ENCODE assay signal across 9 cellular contexts in the genomic region with DNA sequence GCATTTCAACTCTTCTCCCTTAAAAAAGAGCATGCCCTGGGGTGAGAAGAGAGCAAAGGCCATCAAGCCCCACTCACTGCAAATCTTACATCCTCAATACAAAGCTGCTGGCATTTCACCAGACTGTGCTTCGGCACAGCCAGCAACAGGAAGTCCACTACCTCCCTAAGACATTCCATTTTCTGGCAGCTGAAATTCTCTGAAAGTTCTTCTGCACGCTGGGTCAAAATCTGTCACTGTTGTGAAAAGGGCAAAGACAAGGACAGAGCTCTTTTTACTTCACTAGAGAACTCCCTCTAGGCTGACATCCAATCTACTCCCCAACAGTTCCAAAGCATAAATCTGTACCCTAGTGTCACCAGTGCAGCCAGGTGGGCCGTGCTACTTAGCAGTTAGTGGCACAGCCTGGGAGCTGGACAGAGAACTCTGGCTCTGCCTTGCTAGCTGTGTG. TPM values are rescaled to one million over a fixed set of nuclear protein-coding genes. Genes with fewer than 3 reads are reported as not detected.
A peak's percentile ranks its signal among the peaks of the same experiment; 100 is the strongest.
DNase-seq lines count a peak whose midpoint lies in the region; ATAC-seq and TF ChIP-seq lines count a peak whose summit lies in the region.
"Had no signal": no experiment of that assay in that cellular context is flagged by ENCODE, and none has a peak within 500 bp of the region (broad histone marks: within the 10 kb centered on the region; RNA-seq: fewer than 3 reads in every experiment).

No MANE protein-coding gene starts in this region.

- H3K9me3 Mint-ChIP-seq in activated naive CD8-positive, alpha-beta T cell treated with anti-CD3 and anti-CD28 coated beads for 36 hours: no peaks in the 10 kb centered on the region

- no peak overlapping the region for H3K4me3 Mint-ChIP-seq in activated naive CD8-positive, alpha-beta T cell treated with anti-CD3 and anti-CD28 coated beads for 36 hours

- H3K27me3 ChIP-seq in left ventricle myocardium inferior (ENCODE audit: low read depth): no peaks in the 10 kb centered on the region
- H3K27me3 ChIP-seq in spleen (replicated peaks in 1 of 7): no peaks in the 10 kb centered on the region

- intact Hi-C loops in left ventricle myocardium inferior (cut with micrococcal nuclease) (no loop called here), spleen (cut with DNase I; ENCODE audit: low total_unique reads) (loop anchor here (10.0 kb wide), 1 partner anchor 140 kb away; no protein-coding TSS in a partner anchor)

- no peak for TF ChIP-seq CTCF in left ventricle myocardium inferior (IDR thresholded peaks at IDR 0.05; ENCODE audit: borderline replicate concordance)
- TF ChIP-seq CTCF in spleen (IDR thresholded peaks at IDR 0.05 in 8 of 11, conservative IDR thresholded peaks at IDR 0.05 in 3 of 11): no peak

- H3K9me3 ChIP-seq in left ventricle myocardium inferior (replicated peaks) (no peaks in the 10 kb centered on the region), spleen (no peaks in the 10 kb centered on the region)

- WGBS in spleen, 5 donors: 39 to 50% (median 44%) methylated on average over 3 of the region's 3 CpGs

- H3K36me3 Mint-ChIP-seq in activated naive CD8-positive, alpha-beta T cell treated with anti-CD3 and anti-CD28 coated beads for 36 hours: peaks cover 23% of the 10 kb centered on the region

- H3K27ac Mint-ChIP-seq in activated naive CD8-positive, alpha-beta T cell treated with anti-CD3 and anti-CD28 coated beads for 36 hours: peak overlapping the region; percentile 1

- ATAC-seq in GM18868 (IDR thresholded peaks at IDR 0.05; ENCODE audit: unreplicated experiment) (peak; percentile 38), HG03108 (IDR thresholded peaks at IDR 0.05; ENCODE audit: unreplicated experiment) (no peak), HG02571 (IDR thresholded peaks at IDR 0.05; ENCODE audit: unreplicated experiment) (no peak)

- DNase-seq in activated naive CD8-positive, alpha-beta T cell treated with anti-CD3 and anti-CD28 coated beads for 36 hours: no peak
- DNase-seq in left ventricle myocardium inferior: no peak
- DNase-seq in spleen: no peak
- DNase-seq in DMS53 (lab: John Stamatoyannopoulos, UW): no peak
- no peak for DNase-seq in DMS153 treated with DMSO at 0.1 percent for 48 hours (lab: John Stamatoyannopoulos, UW; ENCODE audit: unreplicated experiment)
- DNase-seq: NCI-H446 treated with DMSO at 0.1 percent for 48 hours had no signal

- peaks cover 43% of the 10 kb centered on the region for H3K4me1 Mint-ChIP-seq in activated naive CD8-positive, alpha-beta T cell treated with anti-CD3 and anti-CD28 coated beads for 36 hours

- no peaks in the 10 kb centered on the region for H3K27me3 Mint-ChIP-seq in activated naive CD8-positive, alpha-beta T cell treated with anti-CD3 and anti-CD28 coated beads for 36 hours

- TF ChIP-seq POLR2A in spleen (IDR thresholded peaks at IDR 0.05): no peak

- peak overlapping the region; percentile 73 for H3K27ac ChIP-seq in left ventricle myocardium inferior (replicated peaks)
- peak overlapping the region in 7 of 8 donors; percentile 30 to 78 (median 64) for H3K27ac ChIP-seq in spleen

- H3K4me3 ChIP-seq in left ventricle myocardium inferior (peak overlapping the region; percentile 24), spleen (peak overlapping the region in 2 of 8 donors; percentile 15 to 36)

- peaks cover 16% of the 10 kb centered on the region for H3K36me3 ChIP-seq in left ventricle myocardium inferior
- peaks cover 0 to 83% (median 15%) of the 10 kb centered on the region in 6 donors for H3K36me3 ChIP-seq in spleen

- H3K4me1 ChIP-seq in left ventricle myocardium inferior: peaks cover 94% of the 10 kb centered on the region
- H3K4me1 ChIP-seq in spleen: peaks cover 5 to 100% (median 91%) of the 10 kb centered on the region in 6 donors

RNA-seq across cellular contexts. Expression of gene MTMR10, which starts 6.3 kb away (rescaled TPM):
- 10 to 100 TPM; 13.6 to 15.6 TPM for total RNA-seq in activated naive CD8-positive, alpha-beta T cell treated with anti-CD3 and anti-CD28 coated beads for 36 hours
- 28.8 TPM for total RNA-seq in left ventricle myocardium inferior
- 10 to 100 TPM; 29.2 to 67.9 (median 51.6) TPM for total RNA-seq in spleen
- polyA plus RNA-seq in spleen: 10 to 100 TPM in 2 of 3 donors, 1 to 10 TPM in 1; 8.2 to 14.5 (median 10.1) TPM
